ENCODE assay signal across 19 cellular contexts in the genomic region with DNA sequence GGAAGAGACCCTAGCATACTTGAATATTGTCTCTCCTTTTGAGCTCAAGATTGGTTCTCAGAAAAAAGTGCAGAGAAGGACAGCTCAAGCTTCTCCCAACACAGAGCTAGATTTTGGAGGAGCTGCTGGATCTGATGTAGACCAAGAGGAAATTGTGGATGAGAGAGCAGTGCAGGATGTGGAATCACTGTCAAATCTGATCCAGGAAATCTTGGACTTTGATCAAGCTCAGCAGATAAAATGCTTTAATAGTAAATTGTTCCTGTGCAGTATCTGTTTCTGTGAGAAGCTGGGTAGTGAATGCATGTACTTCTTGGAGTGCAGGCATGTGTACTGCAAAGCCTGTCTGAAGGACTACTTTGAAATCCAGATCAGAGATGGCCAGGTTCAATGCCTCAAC. TPM values are rescaled to one million over a fixed set of nuclear protein-coding genes. Genes with fewer than 3 reads are reported as not detected.
DNase-seq lines count a peak whose midpoint lies in the region; ATAC-seq, FAIRE-seq and TF ChIP-seq lines count a peak whose summit lies in the region.
"Had no signal": no experiment of that assay in that cellular context is flagged by ENCODE, and none has a peak within 500 bp of the region (broad histone marks: within the 10 kb centered on the region; RNA-seq: fewer than 3 reads in every experiment).

No MANE protein-coding gene starts in this region.

- no peak overlapping the region for H4K12ac ChIP-seq in trophoblast cell (ENCODE audit: low read depth, low read length)

- no peak overlapping the region for H3K14ac ChIP-seq in trophoblast cell (ENCODE audit: low read length)

- H3K9me3 ChIP-seq in trophoblast cell (ENCODE audit: insufficient read depth, low read depth, low read length) = no peaks in the 10 kb centered on the region
- H3K9me3 ChIP-seq: Caco-2, HAP-1 had no signal

- no peak overlapping the region for H3K9ac ChIP-seq in trophoblast cell (ENCODE audit: low read length)

- no peak overlapping the region for H4K91ac ChIP-seq in trophoblast cell (ENCODE audit: low read depth, low read length)

- TF ChIP-seq CTCF in VCaP (conservative IDR thresholded peaks at IDR 0.05) = no peak
- TF ChIP-seq CTCF in WTC11 (IDR thresholded peaks at IDR 0.05) = no peak

- H3K23ac ChIP-seq in trophoblast cell (ENCODE audit: low read length) = no peak overlapping the region

- no peak overlapping the region for H2BK120ac ChIP-seq in trophoblast cell (ENCODE audit: insufficient read depth, low read length, poor library complexity)

- peak overlapping the region; percentile 74 for H3K27ac ChIP-seq in VCaP
- H3K27ac ChIP-seq in trophoblast cell (ENCODE audit: low read depth, low read length) = no peak overlapping the region

- H3K27me3 Mint-ChIP-seq in WTC11 (ENCODE audit: low read depth) = no peaks in the 10 kb centered on the region
- H3K27me3 Mint-ChIP-seq: CD4-positive, alpha-beta memory T cell had no signal

- DNase-seq in WTC11 (ENCODE audit: low spot score) (no peak), left lobe of liver (ENCODE audit: low spot score) (no peak), trophoblast cell (no peak), RCC 7860 (ENCODE audit: low spot score) (no peak), GM12892 (ENCODE audit: insufficient read length) (no peak)
- DNase-seq: C1 segment of cervical spinal cord; Caco-2; CD4-positive, alpha-beta memory T cell; DMS153; DND-41; GOT3; HFFc6 had no signal

- no peak overlapping the region for H2AK5ac ChIP-seq in trophoblast cell (ENCODE audit: low read length)

- H3K79me1 ChIP-seq in trophoblast cell (ENCODE audit: low read length) = no peaks in the 10 kb centered on the region

- H3K36me3 Mint-ChIP-seq in WTC11 = peaks cover 61% of the 10 kb centered on the region

- CTCF ChIA-PET in WTC11 (lab: Charles Lee) = interaction anchor here (2.3 kb wide), 1 partner anchor 9 kb away, joined by 7 read pairs; a partner anchor contains a TSS

- no peak overlapping the region for H3K4ac ChIP-seq in trophoblast cell (ENCODE audit: low read depth, low read length)

- H3K4me3 ChIP-seq in trophoblast cell (ENCODE audit: low read depth, low read length) = no peak overlapping the region
- H3K4me3 ChIP-seq: HAP-1 had no signal

- no peaks in the 10 kb centered on the region for H3K27me3 ChIP-seq in trophoblast cell (ENCODE audit: insufficient read depth, low read length)

- no peak overlapping the region for H2AFZ ChIP-seq in trophoblast cell (ENCODE audit: insufficient read depth, low read length, poor library complexity)

- H3K4me2 ChIP-seq in trophoblast cell (ENCODE audit: low read length) = peak overlapping the region; percentile 20

- no peak overlapping the region for H4K8ac ChIP-seq in trophoblast cell (ENCODE audit: low read depth, low read length)

- no peaks in the 10 kb centered on the region for H3K79me2 ChIP-seq in trophoblast cell (ENCODE audit: control insufficient read depth, insufficient read depth, low read length, poor library complexity)

- H3K4me3 Mint-ChIP-seq in WTC11 = no peak overlapping the region
- H3K4me3 Mint-ChIP-seq: CD4-positive, alpha-beta memory T cell; HFFc6 had no signal

- H3K9me3 Mint-ChIP-seq in WTC11 = no peaks in the 10 kb centered on the region
- H3K9me3 Mint-ChIP-seq: CD4-positive, alpha-beta memory T cell; HFFc6 had no signal

- H3K36me3 ChIP-seq in trophoblast cell (ENCODE audit: control insufficient read depth in 1 of 2, insufficient read depth in 2 of 2, low read length in 2 of 2) = peaks cover 22 to 44% of the 10 kb centered on the region in 2 experiments

- TF ChIP-seq POLR2A in GM12892 (IDR thresholded peaks at IDR 0.05; ENCODE audit: low read depth, low read length) = no peak

- POLR2A ChIA-PET in WTC11 (lab: Charles Lee) = interaction anchor here (1.1 kb wide), 1 partner anchor 9 kb away, joined by 5 read pairs; a partner anchor contains a TSS

- FAIRE-seq in RCC 7860 (lab: Jason Lieb, UNC) (no peak), GM12892 (lab: Jason Lieb, UNC) (no peak)
- FAIRE-seq: G401.6, GM18507, H54 had no signal

- no peak overlapping the region for H3K18ac ChIP-seq in trophoblast cell (ENCODE audit: low read length)

- no peak overlapping the region for H2BK12ac ChIP-seq in trophoblast cell (ENCODE audit: low read length)

- no peaks in the 10 kb centered on the region for H3K4me1 ChIP-seq in trophoblast cell (ENCODE audit: control insufficient read depth in 1 of 2, insufficient read depth in 2 of 2, low read length in 2 of 2)
- H3K4me1 ChIP-seq: Caco-2, HAP-1 had no signal

- peak overlapping the region; percentile 35; the same call in 1 of the 2 replicates for H3K27ac Mint-ChIP-seq in WTC11
- H3K27ac Mint-ChIP-seq: HFFc6 had no signal

- H2BK5ac ChIP-seq in trophoblast cell (ENCODE audit: low read depth, low read length, poor library complexity) = no peak overlapping the region

- H3K4me1 Mint-ChIP-seq in WTC11 = no peaks in the 10 kb centered on the region

- ATAC-seq in WTC11 (no peak), left lobe of liver (peak; percentile 72), HG03469 (IDR thresholded peaks at IDR 0.05; ENCODE audit: unreplicated experiment) (no peak)

TF ChIP-seq in WTC11, 78 proteins besides CTCF, POLR2A, EP300 and RAD21:
- no peak for TF ChIP-seq JAZF1 (CRISPR knock-in tag; IDR thresholded peaks at IDR 0.05)
- no peak for TF ChIP-seq ETV6 (CRISPR knock-in tag; IDR thresholded peaks at IDR 0.05)
- no peak for TF ChIP-seq NFE2L1 (CRISPR knock-in tag; IDR thresholded peaks at IDR 0.05)
- TF ChIP-seq SP1 (CRISPR knock-in tag; conservative IDR thresholded peaks at IDR 0.05) = no peak
- TF ChIP-seq, protein P1, sequence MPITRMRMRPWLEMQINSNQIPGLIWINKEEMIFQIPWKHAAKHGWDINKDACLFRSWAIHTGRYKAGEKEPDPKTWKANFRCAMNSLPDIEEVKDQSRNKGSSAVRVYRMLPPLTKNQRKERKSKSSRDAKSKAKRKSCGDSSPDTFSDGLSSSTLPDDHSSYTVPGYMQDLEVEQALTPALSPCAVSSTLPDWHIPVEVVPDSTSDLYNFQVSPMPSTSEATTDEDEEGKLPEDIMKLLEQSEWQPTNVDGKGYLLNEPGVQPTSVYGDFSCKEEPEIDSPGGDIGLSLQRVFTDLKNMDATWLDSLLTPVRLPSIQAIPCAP (CRISPR knock-in tag; IDR thresholded peaks at IDR 0.05) = no peak
- no peak for TF ChIP-seq ZNF317 (CRISPR knock-in tag; IDR thresholded peaks at IDR 0.05; ENCODE audit: borderline replicate concordance, low read depth)
- no peak for TF ChIP-seq ZNF232 (CRISPR knock-in tag; IDR thresholded peaks at IDR 0.05)
- TF ChIP-seq, protein P2, sequence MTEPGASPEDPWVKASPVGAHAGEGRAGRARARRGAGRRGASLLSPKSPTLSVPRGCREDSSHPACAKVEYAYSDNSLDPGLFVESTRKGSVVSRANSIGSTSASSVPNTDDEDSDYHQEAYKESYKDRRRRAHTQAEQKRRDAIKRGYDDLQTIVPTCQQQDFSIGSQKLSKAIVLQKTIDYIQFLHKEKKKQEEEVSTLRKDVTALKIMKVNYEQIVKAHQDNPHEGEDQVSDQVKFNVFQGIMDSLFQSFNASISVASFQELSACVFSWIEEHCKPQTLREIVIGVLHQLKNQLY (CRISPR knock-in tag; IDR thresholded peaks at IDR 0.05) = no peak
- TF ChIP-seq JUN (CRISPR knock-in tag; IDR thresholded peaks at IDR 0.05) = no peak
- no peak for TF ChIP-seq ZNF671 (CRISPR knock-in tag; IDR thresholded peaks at IDR 0.05)
- TF ChIP-seq HMGA2 (CRISPR knock-in tag; IDR thresholded peaks at IDR 0.05) = no peak
- no peak for TF ChIP-seq GABPB1 (CRISPR knock-in tag; IDR thresholded peaks at IDR 0.05)
- TF ChIP-seq, protein P3, sequence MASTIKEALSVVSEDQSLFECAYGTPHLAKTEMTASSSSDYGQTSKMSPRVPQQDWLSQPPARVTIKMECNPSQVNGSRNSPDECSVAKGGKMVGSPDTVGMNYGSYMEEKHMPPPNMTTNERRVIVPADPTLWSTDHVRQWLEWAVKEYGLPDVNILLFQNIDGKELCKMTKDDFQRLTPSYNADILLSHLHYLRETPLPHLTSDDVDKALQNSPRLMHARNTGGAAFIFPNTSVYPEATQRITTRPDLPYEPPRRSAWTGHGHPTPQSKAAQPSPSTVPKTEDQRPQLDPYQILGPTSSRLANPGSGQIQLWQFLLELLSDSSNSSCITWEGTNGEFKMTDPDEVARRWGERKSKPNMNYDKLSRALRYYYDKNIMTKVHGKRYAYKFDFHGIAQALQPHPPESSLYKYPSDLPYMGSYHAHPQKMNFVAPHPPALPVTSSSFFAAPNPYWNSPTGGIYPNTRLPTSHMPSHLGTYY (CRISPR knock-in tag; IDR thresholded peaks at IDR 0.05) = no peak
- TF ChIP-seq MYBL2 (CRISPR knock-in tag; IDR thresholded peaks at IDR 0.05) = no peak
- TF ChIP-seq NFATC4 (CRISPR knock-in tag; IDR thresholded peaks at IDR 0.05) = no peak
- no peak for TF ChIP-seq SOX15 (CRISPR knock-in tag; IDR thresholded peaks at IDR 0.05)

RNA-seq across cellular contexts. Expression of a gene that starts 9.5 kb away (rescaled TPM):
- 17.0 to 22.6 TPM (median 20.5 TPM) in 3 replicates for total RNA-seq in WTC11 (2021)
- total RNA-seq in left lobe of liver = 38.9 TPM
- 40.5 and 44.8 TPM in 2 replicates for polyA plus RNA-seq in trophoblast cell (2013)
- 27.8 TPM for polyA plus RNA-seq in GM12892 (2012; ENCODE audit: missing spikeins)

RNA-seq across cellular contexts. Expression of a gene that starts 20.4 kb away (rescaled TPM):
- total RNA-seq in WTC11 (2021) (0.02 to 0.33 TPM in 2 of 3 replicates, not detected in the other), left lobe of liver (3.0 TPM)
- 0.03 and 0.07 TPM in 2 replicates for polyA plus RNA-seq in trophoblast cell (2013)
- polyA plus RNA-seq in GM12892 (2012; ENCODE audit: missing spikeins) = 0.08 TPM
- total RNA-seq: A172; Caco-2; CD4-positive, alpha-beta memory T cell had no signal

RNA-seq across cellular contexts. Expression of a gene that starts 34.4 kb away (rescaled TPM):
- total RNA-seq in WTC11 (2021) (54.8 to 67.3 TPM (median 62.9 TPM) in 3 replicates), left lobe of liver (8.8 TPM)
- 30.3 and 31.0 TPM in 2 replicates for polyA plus RNA-seq in trophoblast cell (2013)
- polyA plus RNA-seq in GM12892 (2012; ENCODE audit: missing spikeins) = 14.4 TPM

RNA-seq across cellular contexts. Expression of a gene that starts 54.7 kb away (rescaled TPM):
- total RNA-seq in WTC11 (2021) = 79.3 to 83.8 TPM (median 81.5 TPM) in 3 replicates
- 37.8 TPM for total RNA-seq in left lobe of liver
- 20.0 and 20.3 TPM in 2 replicates for polyA plus RNA-seq in trophoblast cell (2013)
- 43.2 TPM for polyA plus RNA-seq in GM12892 (2012; ENCODE audit: missing spikeins)
